ENCODE assay signal across 10 cellular contexts in genomic region chr7:158824028-158824427, GRCh38. TPM values are rescaled to one million over a fixed set of nuclear protein-coding genes. Genes with fewer than 3 reads are reported as not detected.
A peak's percentile ranks its signal among the peaks of the same experiment; 100 is the strongest.
DNase-seq lines count a peak whose midpoint lies in the region; ATAC-seq, FAIRE-seq and TF ChIP-seq lines count a peak whose summit lies in the region.
"Had no signal": no experiment of that assay in that cellular context is flagged by ENCODE, and none has a peak within 500 bp of the region (broad histone marks: within the 10 kb centered on the region; RNA-seq: fewer than 3 reads in every experiment).

No MANE protein-coding gene starts in this region.

- no peaks in the 10 kb centered on the region for H3K9me3 ChIP-seq in K562 (replicated peaks; ENCODE audit: control insufficient read depth, insufficient read depth, low read depth, low read length)

- no peaks in the 10 kb centered on the region for H3K9me1 ChIP-seq in K562 (ENCODE audit: control insufficient read depth, insufficient read depth, low read length)

- no TSS peak for BruUV-seq in K562 (replicated peaks; lab: Mats Ljungman, UMichigan)

- no peak overlapping the region for H3K4me3 ChIP-seq in K562

- DNase-seq in RCC 7860 (ENCODE audit: low spot score) (no peak), K562 (ENCODE audit: extremely low read depth in 1 of 4, low spot score in 3 of 4) (peak in 1 of 4 experiments; percentile 42), retina (no peak), COR-L47 (lab: John Stamatoyannopoulos, UW) (no peak), NCI-H82 treated with DMSO at 0.1 percent for 48 hours (lab: John Stamatoyannopoulos, UW; ENCODE audit: unreplicated experiment) (no peak), GM19240 (ENCODE audit: insufficient read length, low spot score) (no peak)
- DNase-seq: IMR-90 had no signal

- WGBS in K562 (ENCODE audit: insufficient coverage, low coverage, missing lambda C conversion rate), result 40% methylated on average over 4 of the region's 4 CpGs

- no peak for TF ChIP-seq EP300 in K562 (IDR thresholded peaks at IDR 0.05; ENCODE audit: low read length)

- H3K9ac ChIP-seq in K562 (ENCODE audit: insufficient read depth in 1 of 2, low read depth in 2 of 2, low read length in 2 of 2), result no peak overlapping the region

- no peak overlapping the region for H3K4me2 ChIP-seq in K562 (ENCODE audit: insufficient read depth, low read length)

- POLR2A ChIA-PET in K562 (lab: Yijun Ruan, JAX), result interaction anchor here (0.5 to 2.9 kb wide), 6 partner anchors 8 to 216 kb away, joined by 3 to 23 read pairs (median 4); no protein-coding TSS in a partner anchor

- TF ChIP-seq CTCF in K562 (IDR thresholded peaks at IDR 0.05 in 2 of 3, conservative IDR thresholded peaks at IDR 0.05 in 1 of 3; ENCODE audit: insufficient read depth in 2 of 3, low read depth in 1 of 3, low read length in 3 of 3), result no peak

- ATAC-seq in GM18907 (IDR thresholded peaks at IDR 0.05; ENCODE audit: unreplicated experiment), result peak; percentile 77
- peak; percentile 77 for ATAC-seq in HG02885 (IDR thresholded peaks at IDR 0.05; ENCODE audit: poor library complexity, unreplicated experiment)
- ATAC-seq in K562, result no peak

- H3K27ac ChIP-seq in K562 (ENCODE audit: extremely low read depth, low read depth, low read length), result no peak overlapping the region

- intact Hi-C loops in K562 (cut with micrococcal nuclease), result no loop called here

- no peak overlapping the region for H2AFZ ChIP-seq in K562 (ENCODE audit: low read depth, low read length)

- CTCF ChIA-PET in K562 (lab: Yijun Ruan, JAX; ENCODE audit: low intra/inter-chr PET ratio), result no interaction called here

- FAIRE-seq in RCC 7860 (lab: Jason Lieb, UNC), result peak; percentile 2
- FAIRE-seq in K562 (lab: Jason Lieb, UNC), result no peak
- FAIRE-seq: endometrium had no signal

- no peak for TF ChIP-seq POLR2A in K562 (conservative IDR thresholded peaks at IDR 0.05)

- H4K20me1 ChIP-seq in K562 (replicated peaks; ENCODE audit: control insufficient read depth, insufficient read depth, low read length), result peaks cover 21% of the 10 kb centered on the region; the same call in 1 of the 2 replicates

- TF ChIP-seq RAD21 in K562 (CRISPR knock-in tag; conservative IDR thresholded peaks at IDR 0.05 in 1 of 2, IDR thresholded peaks at IDR 0.05 in 1 of 2), result no peak

- H3K27me3 ChIP-seq in K562 (ENCODE audit: control insufficient read depth in 2 of 2, insufficient read depth in 2 of 2, low read length in 2 of 2), result no peaks in the 10 kb centered on the region

- in situ Hi-C loops in K562 (cut with MboI), result no loop called here

- peaks cover 8% of the 10 kb centered on the region for H3K36me3 ChIP-seq in K562 (ENCODE audit: control insufficient read depth, insufficient read depth, low read length)

- peaks cover 24 to 37% of the 10 kb centered on the region in 2 experiments for H3K4me1 ChIP-seq in K562 (replicated peaks in 1 of 2; ENCODE audit: control insufficient read depth in 2 of 2, insufficient read depth in 2 of 2, low read length in 2 of 2)

- H3K79me2 ChIP-seq in K562 (ENCODE audit: control insufficient read depth, insufficient read depth, low read length), result peaks cover 95% of the 10 kb centered on the region

TF ChIP-seq in K562, 482 proteins besides CTCF, POLR2A, EP300 and RAD21:
- TF ChIP-seq ARID3B (CRISPR knock-in tag; IDR thresholded peaks at IDR 0.05; ENCODE audit: borderline replicate concordance) (no peak), ELF1 (tag; IDR thresholded peaks at IDR 0.05) (0 out of 2 replicates have a peak, but pooled peaks have one; percentile 17)

RNA-seq across cellular contexts. Expression of gene ESYT2, which starts 5.3 kb away (rescaled TPM):
- 111 and 160 TPM in 2 replicates for total RNA-seq in K562 (2011; cell fraction: chromatin; rRNA removed; ENCODE audit: low replicate concordance)
- total RNA-seq in K562 (2011; cell fraction: nucleolus; rRNA removed), result 87.6 and 91.1 TPM in 2 replicates
- 118 and 155 TPM in 2 replicates for total RNA-seq in K562 (2011; cell fraction: nucleoplasm; rRNA removed)
- total RNA-seq in K562 (2014; rRNA removed) (64.7 and 68.7 TPM in 2 replicates), K562 (2014; rRNA removed; fragmentation: Illumina TruSeq; extraction: Trizol) (70.9 and 72.5 TPM in 2 replicates), K562 (2015; rRNA removed; fragmentation: Illumina TruSeq; extraction: Trizol) (63.1 and 67.1 TPM in 2 replicates), K562 (2021) (62.4 and 67.5 TPM in 2 replicates)
- polyA plus RNA-seq in K562 (2011; rRNA removed) (57.5 and 86.9 TPM in 2 replicates), K562 (2014; fragmentation: Illumina TruSeq; extraction: Trizol) (55.5 and 58.2 TPM in 2 replicates), K562 (2014; fragmentation: Nextera tagmentation; extraction: Ambion mirVana) (1 to 10 TPM; 5.8 to 8.3 TPM), K562 (2014; rRNA removed) (44.0 and 45.2 TPM in 2 replicates)
- polyA plus RNA-seq in K562 (2011; cell fraction: cytosol; rRNA removed), result 44.1 and 45.9 TPM in 2 replicates
- polyA plus RNA-seq in K562 (2011; cell fraction: nucleus; rRNA removed), result 43.3 and 60.6 TPM in 2 replicates
- 47.5 and 54.2 TPM in 2 replicates for polyA plus RNA-seq in K562 (2012)
- 119 and 154 TPM in 2 replicates for polyA minus RNA-seq in K562 (2011; rRNA and poly(A)+ RNA removed)
- polyA minus RNA-seq in K562 (2011; cell fraction: cytosol; rRNA and poly(A)+ RNA removed), result 70.0 and 93.0 TPM in 2 replicates
- polyA minus RNA-seq in K562 (2011; cell fraction: nucleus; rRNA and poly(A)+ RNA removed), result 35.4 and 43.4 TPM in 2 replicates

RNA-seq across cellular contexts. Expression of gene DYNC2I1, which starts 32.3 kb away (rescaled TPM):
- total RNA-seq in K562 (2011; cell fraction: chromatin; rRNA removed; ENCODE audit: low replicate concordance), result 95.4 and 308 TPM in 2 replicates
- total RNA-seq in K562 (2011; cell fraction: nucleolus; rRNA removed), result 44.7 and 52.6 TPM in 2 replicates
- total RNA-seq in K562 (2011; cell fraction: nucleoplasm; rRNA removed), result 111 and 142 TPM in 2 replicates
- total RNA-seq in K562 (2014; rRNA removed) (24.7 and 28.3 TPM in 2 replicates), K562 (2014; rRNA removed; fragmentation: Illumina TruSeq; extraction: Trizol) (21.9 and 24.0 TPM in 2 replicates), K562 (2015; rRNA removed; fragmentation: Illumina TruSeq; extraction: Trizol) (17.7 and 20.6 TPM in 2 replicates), K562 (2021) (23.1 and 27.1 TPM in 2 replicates)
- polyA plus RNA-seq in K562 (2011; rRNA removed) (33.3 and 37.9 TPM in 2 replicates), K562 (2014; fragmentation: Illumina TruSeq; extraction: Trizol) (20.3 and 36.5 TPM in 2 replicates), K562 (2014; fragmentation: Nextera tagmentation; extraction: Ambion mirVana) (1 to 10 TPM; 1.3 to 1.6 TPM), K562 (2014; rRNA removed) (39.3 and 42.5 TPM in 2 replicates)
- 44.5 and 61.9 TPM in 2 replicates for polyA plus RNA-seq in K562 (2011; cell fraction: cytosol; rRNA removed)
- polyA plus RNA-seq in K562 (2011; cell fraction: nucleus; rRNA removed), result 138 and 267 TPM in 2 replicates
- polyA plus RNA-seq in K562 (2012), result 27.1 and 46.7 TPM in 2 replicates
- 42.0 and 45.1 TPM in 2 replicates for polyA minus RNA-seq in K562 (2011; rRNA and poly(A)+ RNA removed)
- 20.7 and 21.2 TPM in 2 replicates for polyA minus RNA-seq in K562 (2011; cell fraction: cytosol; rRNA and poly(A)+ RNA removed)
- 40.8 and 41.6 TPM in 2 replicates for polyA minus RNA-seq in K562 (2011; cell fraction: nucleus; rRNA and poly(A)+ RNA removed)
